Comparison of ENCODE assay signal across 1 cellular context in genomic region chr9:81588148-81588874, GRCh38.
TF ChIP-seq lines count a peak whose summit lies in the region.

No MANE protein-coding gene starts in this region.

TF ChIP-seq in HepG2, 621 proteins besides CTCF, POLR2A, EP300 and RAD21 (continued from another document and continues in another):
- TF ChIP-seq ZNF710 (CRISPR knock-in tag; IDR thresholded peaks at IDR 0.05; ENCODE audit: borderline replicate concordance) (peak; percentile 79; the same call in 1 of the 2 replicates), NFYC (CRISPR knock-in tag; IDR thresholded peaks at IDR 0.05) (peak; percentile 26; the same call in 1 of the 2 replicates), FOSL2 (CRISPR knock-in tag; IDR thresholded peaks at IDR 0.05) (peak; percentile 94), U2AF1 (optimal IDR thresholded peaks at IDR 0.05; ENCODE audit: low read depth, low read length) (no peak), ZNF607 (CRISPR knock-in tag; IDR thresholded peaks at IDR 0.05; ENCODE audit: borderline replicate concordance) (no peak), ARID3A (IDR thresholded peaks at IDR 0.05; ENCODE audit: low read depth, low read length) (peak; percentile 25; the same call in 1 of the 2 replicates), ZNF18 (CRISPR knock-in tag; IDR thresholded peaks at IDR 0.05; ENCODE audit: insufficient replicate concordance) (peak; percentile 9), NFE2L1 (CRISPR knock-in tag; IDR thresholded peaks at IDR 0.05; ENCODE audit: borderline replicate concordance) (no peak), ZNF432 (CRISPR knock-in tag; IDR thresholded peaks at IDR 0.05; ENCODE audit: borderline replicate concordance) (no peak), GFI1 (CRISPR knock-in tag; IDR thresholded peaks at IDR 0.05; ENCODE audit: borderline replicate concordance) (peak; percentile 93), AHR (CRISPR knock-in tag; IDR thresholded peaks at IDR 0.05) (peak; percentile 94), YEATS2 (CRISPR knock-in tag; IDR thresholded peaks at IDR 0.05; ENCODE audit: borderline replicate concordance) (0 out of 2 replicates have a peak, but pooled peaks have one; percentile 50), ZNF567 (CRISPR knock-in tag; IDR thresholded peaks at IDR 0.05; ENCODE audit: borderline replicate concordance) (no peak), ZNF644 (CRISPR knock-in tag; IDR thresholded peaks at IDR 0.05; ENCODE audit: low read depth) (0 out of 2 replicates have a peak, but pooled peaks have one; percentile 67), GMEB1 (CRISPR knock-in tag; IDR thresholded peaks at IDR 0.05; ENCODE audit: borderline replicate concordance) (peak; percentile 13; the same call in 1 of the 2 replicates), MTA1 (CRISPR knock-in tag; IDR thresholded peaks at IDR 0.05; ENCODE audit: borderline replicate concordance) (peak; percentile 82; the same call in 1 of the 2 replicates), SP1 (IDR thresholded peaks at IDR 0.05) (no peak), SP1 (CRISPR knock-in tag; IDR thresholded peaks at IDR 0.05) (no peak), ATF4 (CRISPR knock-in tag; IDR thresholded peaks at IDR 0.05) (peak in 1 of 2 experiments; percentile 60; a peak in 2 of 4 replicates), HIC2 (CRISPR knock-in tag; IDR thresholded peaks at IDR 0.05; ENCODE audit: low read depth) (peak; percentile 74; the same call in 1 of the 2 replicates), ZNF704 (CRISPR knock-in tag; IDR thresholded peaks at IDR 0.05; ENCODE audit: borderline replicate concordance) (no peak), SP5 (CRISPR knock-in tag; IDR thresholded peaks at IDR 0.05; ENCODE audit: borderline replicate concordance, low read depth) (peak; percentile 76), POGK (CRISPR knock-in tag; conservative IDR thresholded peaks at IDR 0.05) (no peak; the same call in 1 of the 2 replicates), GATA4 (IDR thresholded peaks at IDR 0.05; ENCODE audit: borderline replicate concordance, low read depth) (peak; percentile 58; the same call in 1 of the 2 replicates), NCOR1 (IDR thresholded peaks at IDR 0.05; ENCODE audit: borderline replicate concordance, low read length) (peak; percentile 95), FOXK1 (CRISPR knock-in tag; IDR thresholded peaks at IDR 0.05; ENCODE audit: borderline replicate concordance, low read depth) (peak; percentile 93; the same call in 1 of the 2 replicates), ZNF430 (CRISPR knock-in tag; IDR thresholded peaks at IDR 0.05) (0 out of 2 replicates have a peak, but pooled peaks have one; percentile 7), ZNF619 (CRISPR knock-in tag; IDR thresholded peaks at IDR 0.05) (no peak), REST (IDR thresholded peaks at IDR 0.05; ENCODE audit: borderline replicate concordance in 1 of 2, low read depth in 1 of 2, low read length in 2 of 2) (peak in 1 of 2 experiments; percentile 74; a peak in 1 of 4 replicates), KLF12 (CRISPR knock-in tag; IDR thresholded peaks at IDR 0.05; ENCODE audit: borderline replicate concordance) (no peak), MLX (CRISPR knock-in tag; IDR thresholded peaks at IDR 0.05) (peak; percentile 95), STAG1 (CRISPR knock-in tag; IDR thresholded peaks at IDR 0.05) (peak; percentile 56), ZNF138 (CRISPR knock-in tag; IDR thresholded peaks at IDR 0.05; ENCODE audit: low read depth) (no peak), ZNF709 (CRISPR knock-in tag; IDR thresholded peaks at IDR 0.05) (0 out of 2 replicates have a peak, but pooled peaks have one; percentile 24), CEBPB (IDR thresholded peaks at IDR 0.05; ENCODE audit: borderline replicate concordance, low read depth, low read length) (peak; percentile 95), SMC3 (IDR thresholded peaks at IDR 0.05; ENCODE audit: low read length) (peak; percentile 48; the same call in 1 of the 2 replicates), GATAD1 (CRISPR knock-in tag; IDR thresholded peaks at IDR 0.05) (peak; percentile 71), ZNF816 (CRISPR knock-in tag; IDR thresholded peaks at IDR 0.05; ENCODE audit: borderline replicate concordance) (peak; percentile 96), BCL3 (CRISPR knock-in tag; IDR thresholded peaks at IDR 0.05) (no peak), ZNF3 (CRISPR knock-in tag; IDR thresholded peaks at IDR 0.05) (no peak; the same call in 1 of the 2 replicates), FOXP1 (IDR thresholded peaks at IDR 0.05) (peak; percentile 69), FOXP1 (CRISPR knock-in tag; IDR thresholded peaks at IDR 0.05) (peak; percentile 98), CHD4 (IDR thresholded peaks at IDR 0.05; ENCODE audit: borderline replicate concordance, low read length) (peak; percentile 92; the same call in 1 of the 2 replicates)
